Comparison of ENCODE assay signal across 9 cellular contexts in genomic region chr4:119559044-119559647, GRCh38.
A peak's percentile ranks its signal among the peaks of the same experiment; 100 is the strongest.
DNase-seq lines count a peak whose midpoint lies in the region; ATAC-seq, FAIRE-seq and TF ChIP-seq lines count a peak whose summit lies in the region.
"Had no signal": no experiment of that assay in that cellular context is flagged by ENCODE, and none has a peak within 500 bp of the region (broad histone marks: within the 10 kb centered on the region; RNA-seq: fewer than 3 reads in every experiment).

No MANE protein-coding gene starts in this region.

- no peak overlapping the region for H3K4me3 Mint-ChIP-seq in Calu3 (ENCODE audit: low read depth, unreplicated experiment)
- H3K4me3 Mint-ChIP-seq: naive thymus-derived CD8-positive, alpha-beta T cell had no signal

- no peaks in the 10 kb centered on the region for H3K27me3 ChIP-seq in hepatocyte

- no peak for FAIRE-seq in urothelium cell line (lab: Jason Lieb, UNC)

- H3K27ac ChIP-seq in hepatocyte (no peak overlapping the region), caudate nucleus (ENCODE audit: low read depth, low read length) (no peak overlapping the region)

- no peak overlapping the region for H3K27ac Mint-ChIP-seq in Calu3 (ENCODE audit: unreplicated experiment)
- H3K27ac Mint-ChIP-seq: naive thymus-derived CD8-positive, alpha-beta T cell had no signal

- CTCF ChIA-PET in Calu3 (lab: Charles Lee): interaction anchor here (0.8 to 1.0 kb wide), 2 partner anchors 69 to 497 kb away, joined by 6 to 7 read pairs; partner anchors contain the start of gene PDE5A

- H2AFZ ChIP-seq in hepatocyte: no peak overlapping the region

- intact Hi-C loops in Calu3 (cut with micrococcal nuclease; ENCODE audit: unreplicated experiment): loop anchor here (2.0 kb wide), 3 partner anchors 68 to 492 kb away; no protein-coding TSS in a partner anchor

- no TSS peak for BruUV-seq in Calu3 (replicated peaks; lab: Mats Ljungman, UMichigan)

- no peaks in the 10 kb centered on the region for H3K79me2 ChIP-seq in hepatocyte

- DNase-seq in DMS53 (lab: John Stamatoyannopoulos, UW) (peak; percentile 63), HT1080 (ENCODE audit: low read depth) (peak; percentile 54), SW480 (ENCODE audit: low spot score) (peak; percentile 33), hepatocyte (ENCODE audit: low spot score) (peak; percentile 56), urothelium cell line (ENCODE audit: low spot score) (peak; percentile 21), Calu3 (no peak), caudate nucleus (lab: John Stamatoyannopoulos, UW) (no peak)

- peaks cover 7% of the 10 kb centered on the region for H3K9me3 ChIP-seq in hepatocyte (ENCODE audit: low read depth)

- H3K4me3 ChIP-seq in hepatocyte: no peak overlapping the region

- no peaks in the 10 kb centered on the region for H3K4me1 ChIP-seq in hepatocyte (ENCODE audit: insufficient read depth)

- TF ChIP-seq CTCF in hepatocyte (IDR thresholded peaks at IDR 0.05; ENCODE audit: poor library complexity): peak; percentile 71
- TF ChIP-seq CTCF in Calu3 (IDR thresholded peaks at IDR 0.05; ENCODE audit: unreplicated experiment): no peak

- H3K27me3 Mint-ChIP-seq in Calu3 (ENCODE audit: unreplicated experiment): no peaks in the 10 kb centered on the region
- H3K27me3 Mint-ChIP-seq: naive thymus-derived CD8-positive, alpha-beta T cell had no signal

- H3K9me3 Mint-ChIP-seq in Calu3 (ENCODE audit: low read depth, unreplicated experiment): peaks cover 5% of the 10 kb centered on the region

- no peak for ATAC-seq in GM19467 (IDR thresholded peaks at IDR 0.05; ENCODE audit: unreplicated experiment)
- ATAC-seq: naive thymus-derived CD8-positive, alpha-beta T cell had no signal

- no peaks in the 10 kb centered on the region for H3K9me2 ChIP-seq in hepatocyte (replicated peaks; ENCODE audit: insufficient read depth)

- no peaks in the 10 kb centered on the region for H3K36me3 ChIP-seq in hepatocyte (replicated peaks; ENCODE audit: insufficient read depth, low read depth)

- no peaks in the 10 kb centered on the region for H4K20me1 ChIP-seq in hepatocyte (ENCODE audit: insufficient read depth, poor library complexity, severe bottlenecking)

- H3K4me1 Mint-ChIP-seq in Calu3 (ENCODE audit: low read depth, unreplicated experiment): no peaks in the 10 kb centered on the region
- H3K4me1 Mint-ChIP-seq: naive thymus-derived CD8-positive, alpha-beta T cell had no signal

- peaks cover 18% of the 10 kb centered on the region for H3K36me3 Mint-ChIP-seq in Calu3 (ENCODE audit: insufficient read depth, unreplicated experiment)

- no peak overlapping the region for H3K4me2 ChIP-seq in hepatocyte

Comparison
In these comparisons a context has a peak if more than half of its experiments do, and no peak if none do; other contexts are left out.
1. DNase-seq: peak in DMS53 (single experiment), HT1080 (single experiment), SW480 (single experiment), hepatocyte (single experiment) and urothelium cell line (single experiment); none in Calu3 (single experiment) and caudate nucleus (0 of 61).